In genomic region chr10:2933519-2933918, GRCh38 we compare ENCODE assay signal across 22 cellular contexts.
A peak's percentile ranks its signal among the peaks of the same experiment; 100 is the strongest.
DNase-seq lines count a peak whose midpoint lies in the region; ATAC-seq, FAIRE-seq and TF ChIP-seq lines count a peak whose summit lies in the region.
"Had no signal": no experiment of that assay in that cellular context is flagged by ENCODE, and none has a peak within 500 bp of the region (broad histone marks: within the 10 kb centered on the region; RNA-seq: fewer than 3 reads in every experiment).

No MANE protein-coding gene starts in this region.

- H3F3A ChIP-seq in GM23338 (replicated peaks; ENCODE audit: low read depth), result no peaks in the 10 kb centered on the region

- no peaks in the 10 kb centered on the region for H3K79me2 ChIP-seq in GM23338 (replicated peaks; ENCODE audit: insufficient read depth)

- no peak for TF ChIP-seq RAD21 in A549 (conservative IDR thresholded peaks at IDR 0.05 in 1 of 2, IDR thresholded peaks at IDR 0.05 in 1 of 2)

- H3K4me1 Mint-ChIP-seq in GM23338, result peaks cover 42% of the 10 kb centered on the region
- H3K4me1 Mint-ChIP-seq in activated naive CD4-positive, alpha-beta T cell treated with anti-CD3 and anti-CD28 coated beads for 36 hours (ENCODE audit: low read depth), result no peaks in the 10 kb centered on the region

- H3K27ac Mint-ChIP-seq in GM23338, result no peak overlapping the region
- H3K27ac Mint-ChIP-seq in activated naive CD4-positive, alpha-beta T cell treated with anti-CD3 and anti-CD28 coated beads for 36 hours, result no peak overlapping the region
- H3K27ac Mint-ChIP-seq: CD4-positive, alpha-beta T cell had no signal

- TF ChIP-seq CTCF in A549 (IDR thresholded peaks at IDR 0.05) (no peak), GM23338 (conservative IDR thresholded peaks at IDR 0.05; ENCODE audit: low read depth in 2 of 2) (no peak), sigmoid colon (IDR thresholded peaks at IDR 0.05) (no peak)

- intact Hi-C loops in sigmoid colon (cut with DNase I), result no loop called here
- intact Hi-C loops in activated naive CD4-positive, alpha-beta T cell treated with anti-CD3 and anti-CD28 coated beads for 36 hours (cut with micrococcal nuclease), result no loop called here

- no peak overlapping the region for H3K4me2 ChIP-seq in A549
- H3K4me2 ChIP-seq in GM23338, result 0 out of 2 replicates have a peak overlapping the region, but pooled peaks have one; percentile 21

- DNase-seq in A549 (ENCODE audit: low read depth in 1 of 2, low spot score in 1 of 2) (no peak), GM23338 (ENCODE audit: low spot score) (peak; percentile 17), adipocyte (ENCODE audit: low read depth) (peak; percentile 16), ecto neural progenitor cell (ENCODE audit: low spot score) (peak; percentile 2), NK-92 (lab: John Stamatoyannopoulos, UW; ENCODE audit: unreplicated experiment) (no peak), sigmoid colon (no peak)
- no peak for DNase-seq in activated naive CD4-positive, alpha-beta T cell treated with anti-CD3 and anti-CD28 coated beads for 36 hours
- DNase-seq: BE2C; CD4-positive, alpha-beta T cell; COR-L47; DMS79; NCI-H1417; NCI-H1694 treated with DMSO at 0.1 percent for 48 hours; NCI-H2081 treated with DMSO at 0.1 percent for 48 hours; NCI-H446 treated with DMSO at 0.1 percent for 48 hours; NCI-H526 treated with DMSO at 0.1 percent for 48 hours; PC-3; RPMI8226; SHP77 had no signal

- no peaks in the 10 kb centered on the region for H3K9me2 ChIP-seq in GM23338 (ENCODE audit: insufficient read depth)

- H3K4me3 ChIP-seq in A549, result no peak overlapping the region
- no peak overlapping the region for H3K4me3 ChIP-seq in GM23338
- H3K4me3 ChIP-seq in adipocyte (ENCODE audit: low read length), result no peak overlapping the region
- H3K4me3 ChIP-seq in sigmoid colon, result no peak overlapping the region
- H3K4me3 ChIP-seq: GM12878, MG63 had no signal

- H3K4me3 Mint-ChIP-seq in GM23338, result no peak overlapping the region
- H3K4me3 Mint-ChIP-seq in activated naive CD4-positive, alpha-beta T cell treated with anti-CD3 and anti-CD28 coated beads for 36 hours, result no peak overlapping the region
- H3K4me3 Mint-ChIP-seq: CD4-positive, alpha-beta T cell had no signal

- CTCF ChIA-PET in A549 (lab: Yijun Ruan, JAX), result interaction anchor here (12.8 kb wide), 1 partner anchor 112 kb away, joined by 212 read pairs; no protein-coding TSS in a partner anchor
- CTCF ChIA-PET in activated naive CD4-positive, alpha-beta T cell treated with anti-CD3 and anti-CD28 coated beads for 36 hours (lab: Charles Lee), result interaction anchor here (2.3 kb wide), 1 partner anchor 111 kb away, joined by 7 read pairs; no protein-coding TSS in a partner anchor

- POLR2A ChIA-PET in A549 (lab: Yijun Ruan, JAX), result no interaction called here

- H3K36me3 Mint-ChIP-seq in GM23338 (ENCODE audit: low read depth), result no peaks in the 10 kb centered on the region
- no peaks in the 10 kb centered on the region for H3K36me3 Mint-ChIP-seq in activated naive CD4-positive, alpha-beta T cell treated with anti-CD3 and anti-CD28 coated beads for 36 hours (ENCODE audit: low read depth)

- H3K9me3 ChIP-seq in A549 (no peaks in the 10 kb centered on the region), adipocyte (ENCODE audit: control insufficient read depth, low read length) (no peaks in the 10 kb centered on the region), sigmoid colon (no peaks in the 10 kb centered on the region)
- H3K9me3 ChIP-seq: BE2C, MG63 had no signal

- H3K27me3 Mint-ChIP-seq in GM23338 (ENCODE audit: insufficient read depth, low read depth, poor library complexity), result peaks cover 4% of the 10 kb centered on the region
- H3K27me3 Mint-ChIP-seq in activated naive CD4-positive, alpha-beta T cell treated with anti-CD3 and anti-CD28 coated beads for 36 hours (ENCODE audit: low read depth), result peaks cover 32% of the 10 kb centered on the region

- TF ChIP-seq EP300 in A549 (IDR thresholded peaks at IDR 0.05), result no peak
- TF ChIP-seq EP300 in sigmoid colon (IDR thresholded peaks at IDR 0.05), result no peak

- H3K36me3 ChIP-seq in GM23338 (ENCODE audit: insufficient read depth) (no peaks in the 10 kb centered on the region), adipocyte (ENCODE audit: control insufficient read depth, insufficient read depth, low read length, severe bottlenecking) (no peaks in the 10 kb centered on the region), sigmoid colon (no peaks in the 10 kb centered on the region)
- H3K36me3 ChIP-seq: BE2C, MG63 had no signal

- no peaks in the 10 kb centered on the region for H4K20me1 ChIP-seq in GM23338 (replicated peaks; ENCODE audit: insufficient read depth)

- no peaks in the 10 kb centered on the region for H3K9me3 Mint-ChIP-seq in GM23338
- no peaks in the 10 kb centered on the region for H3K9me3 Mint-ChIP-seq in activated naive CD4-positive, alpha-beta T cell treated with anti-CD3 and anti-CD28 coated beads for 36 hours
- H3K9me3 Mint-ChIP-seq: CD4-positive, alpha-beta T cell had no signal

- no peak for ATAC-seq in A549
- ATAC-seq in GM23338, result no peak
- ATAC-seq in HG03095 (IDR thresholded peaks at IDR 0.05; ENCODE audit: unreplicated experiment), result no peak
- ATAC-seq: GM12878, PC-3 had no signal

- H3K4me1 ChIP-seq in A549 (peaks cover 6% of the 10 kb centered on the region), GM23338 (ENCODE audit: insufficient read depth) (peaks cover 32% of the 10 kb centered on the region), adipocyte (ENCODE audit: control insufficient read depth, insufficient read depth, low read length) (no peaks in the 10 kb centered on the region), sigmoid colon (no peaks in the 10 kb centered on the region)
- H3K4me1 ChIP-seq: BE2C had no signal

- FAIRE-seq in A549 (lab: Jason Lieb, UNC), result no peak
- FAIRE-seq: GM12878 had no signal

- H2AFZ ChIP-seq in GM23338, result no peak overlapping the region

- TF ChIP-seq POLR2A in A549 (IDR thresholded peaks at IDR 0.05; ENCODE audit: low read length) (no peak), sigmoid colon (IDR thresholded peaks at IDR 0.05) (no peak)

- WGBS in A549 (ENCODE audit: missing lambda C conversion rate), result 80% methylated on average over 3 of the region's 3 CpGs
- WGBS in sigmoid colon, 2 donors, result 54 to 71% methylated on average over 3 of the region's 3 CpGs

- H3K9ac ChIP-seq in adipocyte (ENCODE audit: low read length), result no peak overlapping the region

- H3K27me3 ChIP-seq in GM23338 (ENCODE audit: insufficient read depth), result no peaks in the 10 kb centered on the region
- peaks cover 65% of the 10 kb centered on the region for H3K27me3 ChIP-seq in adipocyte (replicated peaks; ENCODE audit: control insufficient read depth, insufficient read depth, low read length)
- H3K27me3 ChIP-seq in sigmoid colon, result peaks cover 0 to 14% (median 0%) of the 10 kb centered on the region in 3 donors

- H3K27ac ChIP-seq in A549 (peak overlapping the region; percentile 26 to 51; a peak in 1 of 6 replicates), GM23338 (ENCODE audit: low read depth) (no peak overlapping the region), sigmoid colon (no peak overlapping the region)

TF ChIP-seq in A549, 52 proteins besides CTCF, POLR2A, EP300 and RAD21 (continues in another document):
- no peak for TF ChIP-seq EHMT2 (IDR thresholded peaks at IDR 0.05; ENCODE audit: low read depth)
- no peak for TF ChIP-seq ATOH8 (CRISPR knock-in tag; IDR thresholded peaks at IDR 0.05; ENCODE audit: low read depth)
- no peak for TF ChIP-seq MAX (IDR thresholded peaks at IDR 0.05)
- no peak for TF ChIP-seq CBX8 (IDR thresholded peaks at IDR 0.05)
- no peak for TF ChIP-seq HES2 (IDR thresholded peaks at IDR 0.05)
- no peak for TF ChIP-seq MYC (IDR thresholded peaks at IDR 0.05; ENCODE audit: borderline replicate concordance, low read length)
- TF ChIP-seq NFE2L2 (conservative IDR thresholded peaks at IDR 0.05; ENCODE audit: low read length), result peak; percentile 68
- TF ChIP-seq RFX5 (IDR thresholded peaks at IDR 0.05), result no peak
- TF ChIP-seq CEBPB (IDR thresholded peaks at IDR 0.05), result no peak

TF ChIP-seq in GM23338, 12 proteins besides CTCF, POLR2A, EP300 and RAD21 (continues in another document):
- TF ChIP-seq CREB1 (CRISPR knock-in tag; IDR thresholded peaks at IDR 0.05; ENCODE audit: low read depth), result no peak
- no peak for TF ChIP-seq JUNB (IDR thresholded peaks at IDR 0.05; ENCODE audit: unreplicated experiment)

Comparison
In these comparisons a context has a peak if more than half of its experiments do, and no peak if none do; other contexts are left out.
1. DNase-seq: peak in GM23338 (single experiment), adipocyte (single experiment) and ecto neural progenitor cell (single experiment); none in A549 (0 of 2), NK-92 (single experiment), sigmoid colon (single experiment) and activated naive CD4-positive, alpha-beta T cell treated with anti-CD3 and anti-CD28 coated beads for 36 hours (single experiment).
2. H3K27ac ChIP-seq: peak in A549 (2 of 2); none in GM23338 (single experiment) and sigmoid colon (0 of 4).